21 cellular contexts compared by ENCODE assay signal in the genomic region with DNA sequence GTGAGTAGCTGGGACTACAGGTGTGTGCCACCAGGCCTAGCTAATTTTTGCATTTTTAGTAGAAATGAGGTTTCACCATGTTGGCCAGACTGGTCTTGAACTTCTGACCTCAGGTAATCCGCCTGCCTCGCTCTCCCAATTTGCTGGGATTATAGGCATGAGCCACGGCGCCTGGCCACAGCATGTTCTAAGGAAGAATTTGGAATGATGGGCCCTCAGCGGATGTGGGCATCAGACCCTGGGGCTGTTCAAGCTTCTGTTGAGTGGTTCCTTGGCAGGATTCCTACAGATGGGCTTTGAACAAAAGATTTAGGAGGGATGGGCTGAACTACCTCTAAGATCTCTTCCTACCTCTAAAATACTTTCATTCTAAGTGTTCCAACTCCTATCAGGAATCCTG.
A peak's percentile ranks its signal among the peaks of the same experiment; 100 is the strongest.
DNase-seq lines count a peak whose midpoint lies in the region; TF ChIP-seq lines count a peak whose summit lies in the region.
"Had no signal": no experiment of that assay in that cellular context is flagged by ENCODE, and none has a peak within 500 bp of the region (broad histone marks: within the 10 kb centered on the region; RNA-seq: fewer than 3 reads in every experiment).

No MANE protein-coding gene starts in this region.

- no peaks in the 10 kb centered on the region for H3F3A ChIP-seq in Loucy (ENCODE audit: low read depth)

- DNase-seq in activated CD8-positive, alpha-beta memory T cell treated with anti-CD3 and anti-CD28 coated beads for 24 hours, result peak; percentile 46
- DNase-seq in activated CD8-positive, alpha-beta memory T cell treated with anti-CD3 and anti-CD28 coated beads, Interleukin-2, amount 50 U/mL, for 48 hours, result no peak
- DNase-seq in coronary artery (ENCODE audit: low spot score) (peak; percentile 28), cerebellar cortex (ENCODE audit: low spot score) (no peak)
- no peak for DNase-seq in activated CD4-positive, CD25-positive, alpha-beta regulatory T cell (lab: John Stamatoyannopoulos, UW)
- DNase-seq: DMS153, DND-41, GM23248, H7, Karpas-422, NCI-H1105 treated with DMSO at 0.1 percent for 48 hours, NCI-H146, NCI-H1930, NCI-H2107, NCI-H446 treated with DMSO at 0.1 percent for 48 hours, NCI-H526, NCI-H82, SIG-M5 had no signal

- H3K9me3 ChIP-seq in Loucy (ENCODE audit: insufficient read depth, low read depth, low read length), result no peaks in the 10 kb centered on the region
- H3K9me3 ChIP-seq in stomach smooth muscle (ENCODE audit: control insufficient read depth in 2 of 2, low read length in 2 of 2), result no peaks in the 10 kb centered on the region

- peak overlapping the region; percentile 70 for H3K4me2 ChIP-seq in Loucy (ENCODE audit: low read depth, low read length, poor library complexity, severe bottlenecking)

- H4K20me1 ChIP-seq in Loucy (ENCODE audit: insufficient read depth, low read length, poor library complexity, severe bottlenecking), result peaks cover 18% of the 10 kb centered on the region

- H3K27ac ChIP-seq in coronary artery (no peak overlapping the region), stomach smooth muscle (ENCODE audit: low read length) (peak overlapping the region; percentile 11)
- H3K27ac ChIP-seq: GM23248, SK-N-MC had no signal

- H3K9me2 ChIP-seq in Loucy (replicated peaks; ENCODE audit: low read depth, low read length), result no peaks in the 10 kb centered on the region

- no peaks in the 10 kb centered on the region for H3K27me3 ChIP-seq in Loucy (ENCODE audit: insufficient read depth, low read length, poor library complexity, severe bottlenecking)
- no peaks in the 10 kb centered on the region for H3K27me3 ChIP-seq in stomach smooth muscle (ENCODE audit: control insufficient read depth in 1 of 2, insufficient read depth in 2 of 2, low read length in 2 of 2)

- no peak overlapping the region for H2AFZ ChIP-seq in Loucy (ENCODE audit: low read length)
- H2AFZ ChIP-seq: GM23248 had no signal

- H3K4me3 ChIP-seq in Loucy (ENCODE audit: low read length, poor library complexity, severe bottlenecking) (no peak overlapping the region), coronary artery (no peak overlapping the region), stomach smooth muscle (ENCODE audit: low read length in 2 of 2) (no peak overlapping the region)
- H3K4me3 ChIP-seq: GM23248, SK-N-MC had no signal

- TF ChIP-seq CTCF in Loucy (conservative IDR thresholded peaks at IDR 0.05; ENCODE audit: low read length) (no peak), coronary artery (IDR thresholded peaks at IDR 0.05) (no peak)

- H3K9ac ChIP-seq in Loucy (ENCODE audit: low read depth, low read length, poor library complexity, severe bottlenecking) (no peak overlapping the region), stomach smooth muscle (ENCODE audit: low read length in 2 of 2) (no peak overlapping the region)
- H3K9ac ChIP-seq: GM23248 had no signal

- H3K79me2 ChIP-seq in Loucy (ENCODE audit: insufficient read depth, low read length), result peaks cover 59% of the 10 kb centered on the region

- H3K4me1 ChIP-seq in Loucy (ENCODE audit: insufficient read depth, low read length, poor library complexity, severe bottlenecking) (peaks cover 27% of the 10 kb centered on the region), stomach smooth muscle (ENCODE audit: control insufficient read depth, insufficient read depth, low read length) (peaks cover 3% of the 10 kb centered on the region)

- H3K36me3 ChIP-seq in Loucy (ENCODE audit: insufficient read depth, low read length) (peaks cover 5% of the 10 kb centered on the region; the same call in 1 of the 2 replicates), stomach smooth muscle (ENCODE audit: control insufficient read depth in 2 of 2, insufficient read depth in 2 of 2, low read length in 2 of 2) (peaks cover 4% of the 10 kb centered on the region in 2 donors)

Comparison
In these comparisons a context has a peak if more than half of its experiments do, and no peak if none do; other contexts are left out.
1. DNase-seq: peak in activated CD8-positive, alpha-beta memory T cell treated with anti-CD3 and anti-CD28 coated beads for 24 hours (single experiment) and coronary artery (single experiment); none in activated CD8-positive, alpha-beta memory T cell treated with anti-CD3 and anti-CD28 coated beads, Interleukin-2, amount 50 U/mL, for 48 hours (single experiment), activated CD4-positive, CD25-positive, alpha-beta regulatory T cell (0 of 4) and cerebellar cortex (single experiment).